10 cellular contexts compared by ENCODE assay signal in the genomic region with DNA sequence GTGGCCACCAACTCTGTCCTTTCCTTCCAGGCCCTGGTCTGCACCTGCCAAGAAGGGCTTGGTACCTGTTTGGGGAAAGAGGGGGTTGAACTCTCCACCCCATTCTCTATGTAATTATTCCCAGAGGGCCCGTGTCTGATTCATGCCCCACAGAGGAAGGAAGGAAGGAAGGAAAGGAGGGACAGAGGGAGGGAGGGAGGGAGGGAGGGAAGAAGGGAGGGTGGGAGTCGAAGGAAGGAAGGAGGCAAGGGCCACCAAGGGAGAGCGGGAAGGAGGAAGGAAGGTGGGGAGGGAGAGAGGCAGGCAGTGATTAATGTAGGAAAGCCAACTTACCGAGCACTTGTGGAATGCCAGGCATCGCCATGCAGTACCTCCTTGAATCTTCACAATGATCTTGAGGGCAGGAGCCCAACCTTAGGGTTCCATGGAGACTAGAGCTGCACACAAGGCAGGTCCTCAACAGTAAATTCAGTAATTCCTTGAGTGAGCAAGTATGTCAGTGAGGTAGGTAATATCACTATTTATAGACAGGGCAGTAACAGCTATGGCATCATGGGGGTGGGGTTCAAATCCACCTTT.
DNase-seq lines count a peak whose midpoint lies in the region; ATAC-seq and TF ChIP-seq lines count a peak whose summit lies in the region.
"Had no signal": no experiment of that assay in that cellular context is flagged by ENCODE, and none has a peak within 500 bp of the region (broad histone marks: within the 10 kb centered on the region; RNA-seq: fewer than 3 reads in every experiment).

No MANE protein-coding gene starts in this region.

- H3K4me1 Mint-ChIP-seq in WTC11, result peaks cover 23% of the 10 kb centered on the region
- H3K4me1 Mint-ChIP-seq in activated naive CD8-positive, alpha-beta T cell treated with anti-CD3 and anti-CD28 coated beads, Interleukin-2, amount 50 U/mL, for 24 hours, result no peaks in the 10 kb centered on the region
- H3K4me1 Mint-ChIP-seq: CD4-positive, alpha-beta memory T cell; memory B cell had no signal

- H3K79me2 ChIP-seq in GM23248 (ENCODE audit: insufficient read depth) (no peaks in the 10 kb centered on the region), hepatocyte (no peaks in the 10 kb centered on the region)

- H2AFZ ChIP-seq in GM23248, result no peak overlapping the region
- no peak overlapping the region for H2AFZ ChIP-seq in hepatocyte

- H3K4me3 ChIP-seq in GM23248 (peak overlapping the region; percentile 46; the same call in 1 of the 2 replicates), hepatocyte (no peak overlapping the region), gastrocnemius medialis (peak overlapping the region in 1 of 4 donors; percentile 20)

- H3K9me3 Mint-ChIP-seq in WTC11, result no peaks in the 10 kb centered on the region
- no peaks in the 10 kb centered on the region for H3K9me3 Mint-ChIP-seq in activated naive CD8-positive, alpha-beta T cell treated with anti-CD3 and anti-CD28 coated beads, Interleukin-2, amount 50 U/mL, for 24 hours
- H3K9me3 Mint-ChIP-seq: CD4-positive, alpha-beta memory T cell; memory B cell had no signal

- no peaks in the 10 kb centered on the region for H3K27me3 Mint-ChIP-seq in WTC11 (ENCODE audit: low read depth)
- H3K27me3 Mint-ChIP-seq in activated naive CD8-positive, alpha-beta T cell treated with anti-CD3 and anti-CD28 coated beads, Interleukin-2, amount 50 U/mL, for 24 hours, result peaks cover 6% of the 10 kb centered on the region

- H3K27ac Mint-ChIP-seq in WTC11, result peak overlapping the region; percentile 89
- no peak overlapping the region for H3K27ac Mint-ChIP-seq in activated naive CD8-positive, alpha-beta T cell treated with anti-CD3 and anti-CD28 coated beads, Interleukin-2, amount 50 U/mL, for 24 hours
- H3K27ac Mint-ChIP-seq: CD4-positive, alpha-beta memory T cell; memory B cell had no signal

- no peaks in the 10 kb centered on the region for H3F3A ChIP-seq in GM23248 (ENCODE audit: insufficient read depth)

- no peaks in the 10 kb centered on the region for H4K20me1 ChIP-seq in GM23248 (ENCODE audit: insufficient read depth)
- H4K20me1 ChIP-seq in hepatocyte (ENCODE audit: insufficient read depth, poor library complexity, severe bottlenecking), result no peaks in the 10 kb centered on the region

- H3K9me3 ChIP-seq in GM23248 (ENCODE audit: low read depth) (no peaks in the 10 kb centered on the region), hepatocyte (ENCODE audit: low read depth) (no peaks in the 10 kb centered on the region), gastrocnemius medialis (no peaks in the 10 kb centered on the region)

- intact Hi-C loops in gastrocnemius medialis (cut with DNase I; ENCODE audit: low total_unique reads), result no loop called here

- no peak for TF ChIP-seq POLR2A in gastrocnemius medialis (IDR thresholded peaks at IDR 0.05)

- peaks cover 12% of the 10 kb centered on the region for H3K4me1 ChIP-seq in GM23248 (ENCODE audit: insufficient read depth)
- H3K4me1 ChIP-seq in hepatocyte (ENCODE audit: insufficient read depth), result peaks cover 16% of the 10 kb centered on the region
- H3K4me1 ChIP-seq in gastrocnemius medialis, result peaks cover 28% of the 10 kb centered on the region in 2 donors

- H3K27me3 ChIP-seq in GM23248 (replicated peaks; ENCODE audit: insufficient read depth) (no peaks in the 10 kb centered on the region), hepatocyte (no peaks in the 10 kb centered on the region), gastrocnemius medialis (no peaks in the 10 kb centered on the region)

- H3K9me2 ChIP-seq in GM23248 (ENCODE audit: insufficient read depth) (no peaks in the 10 kb centered on the region), hepatocyte (replicated peaks; ENCODE audit: insufficient read depth) (no peaks in the 10 kb centered on the region)

- in situ Hi-C loops in GM23248 (cut with MboI), result no loop called here
- in situ Hi-C loops in gastrocnemius medialis (cut with MboI; ENCODE audit: low sequenced_read_pairs in 4 of 4), result no loop called here

- CTCF ChIA-PET in WTC11 (lab: Charles Lee), result interaction anchor here (0.8 kb wide), 1 partner anchor 120 kb away, joined by 3 read pairs; no protein-coding TSS in a partner anchor

- ATAC-seq in WTC11 (peak; percentile 5; the same call in 1 of the 2 replicates), gastrocnemius medialis (peak in 1 of 2 donors; percentile 15), HG02623 (IDR thresholded peaks at IDR 0.05; ENCODE audit: unreplicated experiment) (no peak)
- no peak for ATAC-seq in activated naive CD8-positive, alpha-beta T cell treated with anti-CD3 and anti-CD28 coated beads, Interleukin-2, amount 50 U/mL, for 24 hours

- H3K4me2 ChIP-seq in GM23248 (ENCODE audit: unreplicated experiment) (peak overlapping the region; percentile 63), hepatocyte (peak overlapping the region; percentile 20)

- WGBS in GM23248 (ENCODE audit: low coverage in 1 of 2, low lambda C conversion rate in 2 of 2, missing lambda C conversion rate in 2 of 2), 2 experiments, result 69 to 82% methylated on average over 3 to 5 of the region's 5 CpGs
- WGBS in hepatocyte (ENCODE audit: low lambda C conversion rate, missing lambda C conversion rate), result 60% methylated on average over 3 of the region's 5 CpGs

- no peak overlapping the region for H3K9ac ChIP-seq in GM23248

- H3K4me3 Mint-ChIP-seq in WTC11, result no peak overlapping the region; the same call in 1 of the 2 replicates
- H3K4me3 Mint-ChIP-seq in activated naive CD8-positive, alpha-beta T cell treated with anti-CD3 and anti-CD28 coated beads, Interleukin-2, amount 50 U/mL, for 24 hours, result no peak overlapping the region
- H3K4me3 Mint-ChIP-seq: CD4-positive, alpha-beta memory T cell; memory B cell had no signal

- H3K36me3 ChIP-seq in GM23248 (ENCODE audit: low read depth) (no peaks in the 10 kb centered on the region), hepatocyte (replicated peaks; ENCODE audit: insufficient read depth, low read depth) (no peaks in the 10 kb centered on the region), gastrocnemius medialis (no peaks in the 10 kb centered on the region)

- DNase-seq in GM23248 (no peak), WTC11 (ENCODE audit: low spot score) (no peak), hepatocyte (ENCODE audit: low spot score) (no peak), gastrocnemius medialis (no peak), cerebellar nuclear complex (lab: John Stamatoyannopoulos, UW) (no peak), SHP77 treated with DMSO at 0.1 percent for 48 hours (lab: John Stamatoyannopoulos, UW) (no peak)
- DNase-seq in activated naive CD8-positive, alpha-beta T cell treated with anti-CD3 and anti-CD28 coated beads, Interleukin-2, amount 50 U/mL, for 24 hours, result no peak
- DNase-seq: CD4-positive, alpha-beta memory T cell had no signal

- POLR2A ChIA-PET in WTC11 (lab: Charles Lee), result no interaction called here

- no peak overlapping the region for H3K27ac ChIP-seq in GM23248
- peak overlapping the region; percentile 53 for H3K27ac ChIP-seq in hepatocyte
- H3K27ac ChIP-seq in gastrocnemius medialis, result peak overlapping the region; percentile 68 to 79 (median 77)

- H3K36me3 Mint-ChIP-seq in WTC11, result no peaks in the 10 kb centered on the region
- no peaks in the 10 kb centered on the region for H3K36me3 Mint-ChIP-seq in activated naive CD8-positive, alpha-beta T cell treated with anti-CD3 and anti-CD28 coated beads, Interleukin-2, amount 50 U/mL, for 24 hours (ENCODE audit: low read depth)
- H3K36me3 Mint-ChIP-seq: CD4-positive, alpha-beta memory T cell; memory B cell had no signal

- no peak for TF ChIP-seq CTCF in WTC11 (IDR thresholded peaks at IDR 0.05)
- TF ChIP-seq CTCF in hepatocyte (IDR thresholded peaks at IDR 0.05; ENCODE audit: poor library complexity), result no peak
- no peak for TF ChIP-seq CTCF in gastrocnemius medialis (IDR thresholded peaks at IDR 0.05 in 4 of 5, conservative IDR thresholded peaks at IDR 0.05 in 1 of 5)

TF ChIP-seq in WTC11, 78 proteins besides CTCF, POLR2A, EP300 and RAD21:
- no peak for TF ChIP-seq FOXK1 (CRISPR knock-in tag; IDR thresholded peaks at IDR 0.05)
